Comparison of ENCODE assay signal across 30 cellular contexts in the genomic region with DNA sequence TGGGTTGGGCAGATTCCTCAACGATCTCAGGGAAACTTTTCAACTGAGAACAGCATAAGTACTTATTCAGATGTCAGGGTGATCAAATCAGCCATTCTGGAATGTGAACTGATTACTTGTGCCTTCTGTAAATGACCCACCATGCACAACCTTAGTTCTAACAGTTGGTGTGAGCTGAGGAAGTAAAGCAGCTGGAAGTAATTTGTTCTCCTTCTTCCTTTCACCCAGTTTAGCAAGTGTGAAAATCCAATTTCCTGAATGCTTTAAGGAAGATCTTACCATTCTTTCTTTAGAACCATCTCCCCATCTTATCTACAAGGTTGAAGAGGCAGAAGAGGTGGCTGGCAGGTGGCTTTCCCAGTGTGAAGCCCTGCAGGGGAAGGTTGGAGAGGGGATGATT.
"Had no signal": no experiment of that assay in that cellular context is flagged by ENCODE, and none has a peak within 500 bp of the region (broad histone marks: within the 10 kb centered on the region; RNA-seq: fewer than 3 reads in every experiment).

No MANE protein-coding gene starts in this region.

- H3K27me3 ChIP-seq: adrenal gland, body of pancreas, colonic mucosa, esophagus squamous epithelium, gastroesophageal sphincter had no signal

- H3K4me3 ChIP-seq: adrenal gland, body of pancreas, colonic mucosa, esophagus squamous epithelium, gastroesophageal sphincter had no signal

- H3K36me3 ChIP-seq: adrenal gland, colonic mucosa, esophagus squamous epithelium, gastroesophageal sphincter had no signal

- H3K4me1 ChIP-seq: adrenal gland, body of pancreas, colonic mucosa, esophagus squamous epithelium, gastroesophageal sphincter had no signal

- ATAC-seq: activated CD4-positive, alpha-beta T cell treated with anti-CD3 and anti-CD28 coated beads for 36 hours; activated CD8-positive, alpha-beta memory T cell treated with anti-CD3 and anti-CD28 coated beads, Interleukin-2, amount 10 ng/mL, durations not matched to agents 7 days and 5 days; activated CD8-positive, alpha-beta T cell treated with anti-CD3 and anti-CD28 coated beads, Interleukin-2, amount 10 ng/mL, durations not matched to agents 7 days and 5 days; activated naive CD8-positive, alpha-beta T cell treated with anti-CD3 and anti-CD28 coated beads, Interleukin-2, amount 50 U/mL, for 24 hours; body of pancreas; effector memory CD8-positive, alpha-beta T cell; gastroesophageal sphincter; T-helper 17 cell had no signal

- H3K9me3 ChIP-seq: adrenal gland, body of pancreas, colonic mucosa, esophagus squamous epithelium, gastroesophageal sphincter had no signal

- DNase-seq: activated CD4-positive, alpha-beta memory T cell treated with anti-CD3 and anti-CD28 coated beads for 36 hours; activated CD4-positive, alpha-beta T cell treated with anti-CD3 and anti-CD28 coated beads for 36 hours; activated CD4-positive, alpha-beta T cell treated with anti-CD3 and anti-CD28 coated beads, Interleukin-2, amount 10 ng/mL, durations not matched to agents 24 days and 14 days; activated CD4-positive, CD25-positive, alpha-beta regulatory T cell; activated CD4-positive, CD25-positive, alpha-beta regulatory T cell treated with anti-CD3 and anti-CD28 coated beads, Interleukin-2, amount 50 U/mL, for 72 hours; activated CD8-positive, alpha-beta memory T cell treated with anti-CD3 and anti-CD28 coated beads, Interleukin-2, amount 10 ng/mL, durations not matched to agents 7 days and 5 days; activated CD8-positive, alpha-beta memory T cell treated with anti-CD3 and anti-CD28 coated beads, Interleukin-2, amount 50 U/mL, for 4 hours; activated CD8-positive, alpha-beta T cell treated with anti-CD3 and anti-CD28 coated beads, Interleukin-2, amount 10 ng/mL, durations not matched to agents 7 days and 5 days; activated effector memory CD4-positive, alpha-beta T cell treated with anti-CD3 and anti-CD28 coated beads, Interleukin-2, amount 50 U/mL, for 16 hours; activated naive CD4-positive, alpha-beta T cell treated with anti-CD3 and anti-CD28 coated beads for 36 hours; activated naive CD8-positive, alpha-beta T cell treated with anti-CD3 and anti-CD28 coated beads for 36 hours; activated naive CD8-positive, alpha-beta T cell treated with anti-CD3 and anti-CD28 coated beads, Interleukin-2, amount 50 U/mL, for 24 hours; activated T-cell treated with anti-CD3 and anti-CD28 coated beads, Interleukin-2, amount 50 U/mL, for 1 hour; activated T-cell treated with anti-CD3 and anti-CD28 coated beads, Interleukin-2, amount 50 U/mL, for 48 hours; adrenal gland; amygdala; aorta; body of pancreas; central memory CD4-positive, alpha-beta T cell; cerebellar nuclear complex; colonic mucosa; dermis blood vessel endothelial cell; effector CD4-positive, alpha-beta T cell; effector memory CD8-positive, alpha-beta T cell; esophagus squamous epithelium; T-helper 1 cell; T-helper 17 cell; T1000 had no signal

- H3K27ac ChIP-seq: adrenal gland, body of pancreas, colonic mucosa, epithelial cell of prostate, esophagus squamous epithelium, gastroesophageal sphincter had no signal
